In the genomic region with DNA sequence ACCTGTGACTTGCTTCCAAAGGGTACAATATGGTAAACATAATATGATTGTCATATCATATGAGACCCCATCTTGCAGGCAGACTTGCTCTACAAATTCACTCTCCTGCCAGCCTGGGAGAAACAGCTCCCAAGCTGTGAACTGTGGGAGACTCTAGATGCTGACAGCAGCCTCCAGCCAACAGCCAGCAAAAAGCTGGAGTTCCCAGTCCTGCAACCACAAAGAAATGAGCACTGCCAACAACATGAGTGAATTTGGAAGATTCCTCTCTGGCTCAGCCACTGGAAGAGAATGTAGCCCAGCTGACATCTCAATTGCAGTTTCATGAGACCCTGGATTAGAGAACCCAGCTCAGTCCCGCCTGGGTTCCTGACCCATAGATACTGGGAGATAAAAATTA, we compare ENCODE assay signal across 24 cellular contexts.
DNase-seq lines count a peak whose midpoint lies in the region; ATAC-seq, FAIRE-seq and TF ChIP-seq lines count a peak whose summit lies in the region.
"Had no signal": no experiment of that assay in that cellular context is flagged by ENCODE, and none has a peak within 500 bp of the region (broad histone marks: within the 10 kb centered on the region; RNA-seq: fewer than 3 reads in every experiment).

No MANE protein-coding gene starts in this region.

- TF ChIP-seq CTCF in right atrium auricular region (IDR thresholded peaks at IDR 0.05) = no peak
- no peak for TF ChIP-seq CTCF in astrocyte (IDR thresholded peaks at IDR 0.05; ENCODE audit: insufficient read depth, low read depth, low read length)

- no peak for DNase-seq in Right ventricle myocardium superior
- DNase-seq in right atrium auricular region (ENCODE audit: low spot score) = no peak
- DNase-seq in astrocyte (ENCODE audit: low read depth) = peak; percentile 83
- peak; percentile 2 for DNase-seq in fibroblast of gingiva (ENCODE audit: low read depth)
- DNase-seq in stromal cell of bone marrow (ENCODE audit: low read depth) = peak; percentile 51
- DNase-seq in amygdala (lab: John Stamatoyannopoulos, UW) = no peak
- DNase-seq in activated CD4-positive, alpha-beta T cell treated with anti-CD3 and anti-CD28 coated beads for 1 hour = no peak
- DNase-seq in 8988T = no peak
- DNase-seq: Caco-2; CD4-positive, alpha-beta T cell; GF-D8; HFFc6; KBM-7; MV-4-11; NCI-H1694 treated with DMSO at 0.1 percent for 48 hours; NCI-H774; SHP77 had no signal

- H3K27ac Mint-ChIP-seq in astrocyte (ENCODE audit: unreplicated experiment) = no peak overlapping the region
- H3K27ac Mint-ChIP-seq: CD4-positive, alpha-beta T cell; HFFc6 had no signal

- ATAC-seq in Right ventricle myocardium superior (ENCODE audit: poor library complexity) = peak; percentile 39
- ATAC-seq: GM12878, HepG2 had no signal

- H3K4me2 ChIP-seq in astrocyte (ENCODE audit: low read length) = no peak overlapping the region

- H3K36me3 Mint-ChIP-seq in astrocyte (ENCODE audit: low read depth, unreplicated experiment) = no peaks in the 10 kb centered on the region

- FAIRE-seq in astrocyte (lab: Jason Lieb, UNC) = no peak
- FAIRE-seq: GM12878, GM19239, H54, HepG2, RCC 7860 had no signal

- H3K4me3 Mint-ChIP-seq in astrocyte (ENCODE audit: unreplicated experiment) = no peak overlapping the region
- H3K4me3 Mint-ChIP-seq: CD4-positive, alpha-beta T cell; HFFc6 had no signal

- H3K4me1 ChIP-seq in right atrium auricular region (no peaks in the 10 kb centered on the region), astrocyte (ENCODE audit: insufficient read depth, low read length) (no peaks in the 10 kb centered on the region)
- H3K4me1 ChIP-seq: Caco-2 had no signal

- H3K9ac ChIP-seq in astrocyte (ENCODE audit: low read length) = no peak overlapping the region

- H3K27me3 Mint-ChIP-seq in astrocyte (ENCODE audit: low read depth, unreplicated experiment) = no peaks in the 10 kb centered on the region

- H3K27ac ChIP-seq in right atrium auricular region (no peak overlapping the region), astrocyte (ENCODE audit: low read depth, low read length) (no peak overlapping the region)
- H3K27ac ChIP-seq: 22Rv1, SK-N-MC had no signal

- H4K20me1 ChIP-seq in astrocyte (ENCODE audit: insufficient read depth, low read length) = no peaks in the 10 kb centered on the region

- H2AFZ ChIP-seq in astrocyte (ENCODE audit: low read depth, low read length) = no peak overlapping the region

- H3K4me3 ChIP-seq in right atrium auricular region = no peak overlapping the region
- H3K4me3 ChIP-seq in astrocyte (ENCODE audit: insufficient read depth, low read depth, low read length) = no peak overlapping the region
- H3K4me3 ChIP-seq: GM12878, SK-N-MC had no signal

- H3K36me3 ChIP-seq in right atrium auricular region (no peaks in the 10 kb centered on the region), astrocyte (ENCODE audit: insufficient read depth, low read length) (no peaks in the 10 kb centered on the region)

- H3K79me2 ChIP-seq in astrocyte (ENCODE audit: insufficient read depth, low read length) = no peaks in the 10 kb centered on the region

- intact Hi-C loops in Right ventricle myocardium superior (cut with DNase I) = no loop called here

- H3K9me3 Mint-ChIP-seq in astrocyte (ENCODE audit: unreplicated experiment) = peaks cover 3% of the 10 kb centered on the region
- H3K9me3 Mint-ChIP-seq: CD4-positive, alpha-beta T cell; HFFc6 had no signal

- no peaks in the 10 kb centered on the region for H3K27me3 ChIP-seq in right atrium auricular region
- H3K27me3 ChIP-seq in astrocyte (ENCODE audit: insufficient read depth, low read length) = no peaks in the 10 kb centered on the region

- H3K9me3 ChIP-seq in right atrium auricular region (no peaks in the 10 kb centered on the region), astrocyte (ENCODE audit: insufficient read depth, low read depth, low read length) (no peaks in the 10 kb centered on the region)
- H3K9me3 ChIP-seq: Caco-2 had no signal

- H3K4me1 Mint-ChIP-seq in astrocyte (ENCODE audit: low read depth, unreplicated experiment) = peaks cover 1% of the 10 kb centered on the region

Comparison
In these comparisons a context has a peak if more than half of its experiments do, and no peak if none do; other contexts are left out.
1. DNase-seq: peak in astrocyte (single experiment), fibroblast of gingiva (single experiment) and stromal cell of bone marrow (single experiment); none in Right ventricle myocardium superior (single experiment), right atrium auricular region (single experiment), amygdala (0 of 56), activated CD4-positive, alpha-beta T cell treated with anti-CD3 and anti-CD28 coated beads for 1 hour (single experiment) and 8988T (single experiment).